10 cellular contexts compared by ENCODE assay signal in genomic region chr19:19537321-19538048, GRCh38. TPM values are rescaled to one million over a fixed set of nuclear protein-coding genes. Genes with fewer than 3 reads are reported as not detected.
DNase-seq lines count a peak whose midpoint lies in the region; ATAC-seq and TF ChIP-seq lines count a peak whose summit lies in the region.
"Had no signal": no experiment of that assay in that cellular context is flagged by ENCODE, and none has a peak within 500 bp of the region (broad histone marks: within the 10 kb centered on the region; RNA-seq: fewer than 3 reads in every experiment).

No MANE protein-coding gene starts in this region.

- intact Hi-C loops in Right ventricle myocardium superior (cut with DNase I), result loop anchor here (10.0 kb wide), 1 partner anchor 407 kb away; no protein-coding TSS in a partner anchor

- in situ Hi-C loops in G401 (cut with HindIII; ENCODE audit: low sequenced_read_pairs), result no loop called here

- no peak for DNase-seq in BJ (ENCODE audit: low read depth)
- DNase-seq in astrocyte of the hippocampus (ENCODE audit: low read depth, low spot score), result peak; percentile 47
- no peak for DNase-seq in naive B cell
- DNase-seq in G401 (ENCODE audit: low spot score), result no peak
- no peak for DNase-seq in GF-D8 (lab: John Stamatoyannopoulos, UW)
- no peak for DNase-seq in Right ventricle myocardium superior
- DNase-seq in midbrain (lab: John Stamatoyannopoulos, UW), result no peak
- DNase-seq: GDM1 had no signal

- peak overlapping the region; percentile 62; the same call in 1 of the 2 replicates for H3K9ac ChIP-seq in ES-I3 (ENCODE audit: low read depth, low read length)

- peaks cover 0 to 5% (median 0%) of the 10 kb centered on the region in 7 donors for H3K9me3 Mint-ChIP-seq in naive B cell

- H3K9me3 ChIP-seq in ES-I3 (ENCODE audit: control insufficient read depth, insufficient read depth, low read length), result no peaks in the 10 kb centered on the region

- CTCF ChIA-PET in BJ (lab: Yijun Ruan, JAX), result interaction anchor here (0.9 to 1.8 kb wide), 2 partner anchors 16 to 106 kb away, joined by 4 to 14 read pairs; partner anchors contain the start of gene GMIP

- peaks cover 15 to 50% (median 41%) of the 10 kb centered on the region in 3 donors for H3K27me3 Mint-ChIP-seq in naive B cell

- H3K4me3 ChIP-seq in BJ (ENCODE audit: low read depth, low read length), result peak overlapping the region; percentile 31

- H3K36me3 ChIP-seq in BJ (ENCODE audit: control insufficient read depth, insufficient read depth, low read length) (no peaks in the 10 kb centered on the region), ES-I3 (ENCODE audit: insufficient read depth, low read length) (no peaks in the 10 kb centered on the region)

- peaks cover 0 to 5% of the 10 kb centered on the region in 2 donors for H3K36me3 Mint-ChIP-seq in naive B cell

- POLR2A ChIA-PET in BJ (lab: Charles Lee), result interaction anchor here (0.5 kb wide), 1 partner anchor 29 kb away, joined by 3 read pairs; no protein-coding TSS in a partner anchor

- peaks cover 29 to 39% (median 32%) of the 10 kb centered on the region in 3 donors for H3K4me1 Mint-ChIP-seq in naive B cell

- ATAC-seq in naive B cell (ENCODE audit: low read depth in 2 of 2) (no peak), Right ventricle myocardium superior (ENCODE audit: poor library complexity) (no peak)

- H3K27me3 ChIP-seq in BJ (ENCODE audit: control insufficient read depth, insufficient read depth, low read length), result peaks cover 3% of the 10 kb centered on the region

- H3K4me3 Mint-ChIP-seq in naive B cell, result peak overlapping the region in 7 of 8 donors; percentile 60 to 81 (median 62)

- no peak for TF ChIP-seq CTCF in BJ (IDR thresholded peaks at IDR 0.05; ENCODE audit: insufficient read depth, low read depth, low read length)

- H3K4me1 ChIP-seq in ES-I3 (ENCODE audit: insufficient read depth, low read length), result peaks cover 2% of the 10 kb centered on the region; the same call in 1 of the 2 replicates

- peak overlapping the region in 1 of 6 donors; percentile 33 for H3K27ac Mint-ChIP-seq in naive B cell

RNA-seq across cellular contexts. Expression of gene CILP2, which starts 0.6 kb away (rescaled TPM):
- polyA plus RNA-seq in BJ (2011; rRNA removed) (0.39 and 0.77 TPM in 2 replicates), naive B cell (ENCODE audit: low read depth in 6 of 6) (under 1 TPM in 1 of 6 donors, not detected in 5; 0.11 TPM)
- 0.19 and 0.21 TPM in 2 replicates for polyA minus RNA-seq in BJ (2011; rRNA and poly(A)+ RNA removed)
- total RNA-seq in G401 (2014; rRNA removed; shearing (Covaris generic)), result 0.12 and 0.37 TPM in 2 replicates
- total RNA-seq in Right ventricle myocardium superior, result 0.40 TPM

RNA-seq across cellular contexts. Expression of gene YJEFN3, which starts 8.8 kb away (rescaled TPM):
- polyA plus RNA-seq in BJ (2011; rRNA removed) (0.94 and 1.1 TPM in 2 replicates), naive B cell (ENCODE audit: low read depth in 6 of 6) (under 1 TPM in 2 of 6 donors, not detected in 4; 0.17 TPM)
- 0.57 and 0.77 TPM in 2 replicates for polyA minus RNA-seq in BJ (2011; rRNA and poly(A)+ RNA removed)
- 0.37 TPM in 2 replicates for total RNA-seq in G401 (2014; rRNA removed; shearing (Covaris generic))
- 5.8 TPM for total RNA-seq in Right ventricle myocardium superior

RNA-seq across cellular contexts. Expression of gene NDUFA13, which starts 21.5 kb away (rescaled TPM):
- polyA plus RNA-seq in BJ (2011; rRNA removed) (495 and 597 TPM in 2 replicates), naive B cell (ENCODE audit: low read depth in 6 of 6) (100 to 1,000 TPM; 226 to 324 (median 271) TPM)
- 62.5 and 108 TPM in 2 replicates for polyA minus RNA-seq in BJ (2011; rRNA and poly(A)+ RNA removed)
- total RNA-seq in G401 (2014; rRNA removed; shearing (Covaris generic)), result 182 and 261 TPM in 2 replicates
- 1,367 TPM for total RNA-seq in Right ventricle myocardium superior

RNA-seq across cellular contexts. Expression of gene TSSK6, which starts 22.1 kb away (rescaled TPM):
- polyA plus RNA-seq in BJ (2011; rRNA removed) (0.98 and 1.7 TPM in 2 replicates), naive B cell (ENCODE audit: low read depth in 6 of 6) (1 to 10 TPM; 1.1 to 4.3 (median 2.3) TPM)
- polyA minus RNA-seq in BJ (2011; rRNA and poly(A)+ RNA removed), result 0.15 and 0.57 TPM in 2 replicates
- total RNA-seq in G401 (2014; rRNA removed; shearing (Covaris generic)), result 2.4 and 8.3 TPM in 2 replicates
- 0.67 TPM for total RNA-seq in Right ventricle myocardium superior
- total RNA-seq: skeletal muscle tissue had no signal
